Comparison of ENCODE assay signal across 28 cellular contexts in the genomic region with DNA sequence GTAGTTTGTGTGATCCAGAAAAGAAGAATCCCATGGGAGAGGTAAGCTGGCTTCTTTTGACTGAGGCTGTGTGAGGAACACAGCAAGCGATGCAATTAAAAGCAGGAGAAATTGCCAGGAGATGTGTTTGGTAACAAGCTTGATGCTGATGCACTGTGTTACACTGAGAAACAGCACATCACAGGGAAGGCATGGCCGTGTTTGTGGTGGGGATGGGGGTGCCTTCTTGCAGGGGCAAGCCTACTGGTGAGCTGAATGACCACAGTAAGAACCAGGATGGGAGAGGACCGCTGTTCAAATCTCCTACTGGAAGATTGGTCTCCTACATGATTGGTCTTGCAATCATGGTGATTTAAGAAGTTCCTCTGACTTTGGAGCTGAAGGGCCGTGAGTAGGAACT.
"Had no signal": no experiment of that assay in that cellular context is flagged by ENCODE, and none has a peak within 500 bp of the region (broad histone marks: within the 10 kb centered on the region; RNA-seq: fewer than 3 reads in every experiment).

No MANE protein-coding gene starts in this region.

- H3K36me3 Mint-ChIP-seq: activated naive CD4-positive, alpha-beta T cell treated with anti-CD3 and anti-CD28 coated beads, Interleukin-2, amount 50 U/mL, for 24 hours; activated naive CD8-positive, alpha-beta T cell treated with anti-CD3 and anti-CD28 coated beads for 36 hours had no signal

- H3K27ac Mint-ChIP-seq: activated CD4-positive, alpha-beta memory T cell treated with anti-CD3 and anti-CD28 coated beads, Interleukin-2, amount 10 ng/mL, durations not matched to agents 7 days and 5 days; activated CD4-positive, alpha-beta T cell treated with anti-CD3 and anti-CD28 coated beads for 36 hours; activated CD4-positive, alpha-beta T cell treated with anti-CD3 and anti-CD28 coated beads, Interleukin-2, amount 10 ng/mL, durations not matched to agents 7 days and 5 days; activated naive CD4-positive, alpha-beta T cell treated with anti-CD3 and anti-CD28 coated beads for 36 hours; activated naive CD4-positive, alpha-beta T cell treated with anti-CD3 and anti-CD28 coated beads, Interleukin-2, amount 50 U/mL, for 24 hours; activated naive CD8-positive, alpha-beta T cell treated with anti-CD3 and anti-CD28 coated beads for 36 hours; activated naive CD8-positive, alpha-beta T cell treated with anti-CD3 and anti-CD28 coated beads, Interleukin-2, amount 50 U/mL, for 24 hours; activated T-helper 1 cell treated with anti-CD3 and anti-CD28 coated beads, Interleukin-12 subunit alpha, Interleukin-12 subunit beta, Interleukin-2, Interleukin-4 antibody, amounts not matched to agents 30 ng/mL and 10 ng/mL and 1 ng/mL, durations not matched to agents 14 hours and 24 hours and 36 hours; dendritic cell treated with granulocyte-macrophage colony-stimulating factor and Interleukin-4, amounts not matched to agents 40 ng/mL and 50 ng/mL, for 4 days; T-helper 17 cell; T-helper 2 cell treated with Interferon-gamma antibody and Interleukin-4, amounts not matched to agents 5 μg/mL and 100 μg/mL, for 36 hours had no signal

- DNase-seq: activated CD4-positive, alpha-beta memory T cell treated with anti-CD3 and anti-CD28 coated beads, Interleukin-2, amount 10 ng/mL, durations not matched to agents 7 days and 5 days; activated CD4-positive, alpha-beta T cell treated with anti-CD3 and anti-CD28 coated beads for 36 hours; activated CD4-positive, alpha-beta T cell treated with anti-CD3 and anti-CD28 coated beads, Interleukin-2, amount 10 ng/mL, durations not matched to agents 7 days and 5 days; activated CD4-positive, alpha-beta T cell treated with anti-CD3 and anti-CD28 coated beads, Interleukin-2, amount 50 U/mL, for 4 hours; activated CD4-positive, CD25-positive, alpha-beta regulatory T cell; activated CD4-positive, CD25-positive, alpha-beta regulatory T cell treated with anti-CD3 and anti-CD28 coated beads, Interleukin-2, amount 50 U/mL, for 72 hours; activated naive CD4-positive, alpha-beta T cell treated with anti-CD3 and anti-CD28 coated beads for 36 hours; activated naive CD8-positive, alpha-beta T cell treated with anti-CD3 and anti-CD28 coated beads for 36 hours; activated naive CD8-positive, alpha-beta T cell treated with anti-CD3 and anti-CD28 coated beads, Interleukin-2, amount 50 U/mL, for 24 hours; activated T-cell treated with anti-CD3 and anti-CD28 coated beads, Interleukin-2, amount 50 U/mL, for 1 hour; activated T-cell treated with anti-CD3 and anti-CD28 coated beads, Interleukin-2, amount 50 U/mL, for 48 hours; amygdala; aorta; caudate nucleus; colonic mucosa; dorsolateral prefrontal cortex; effector memory CD4-positive, alpha-beta T cell; erythroblast; foreskin keratinocyte; gastrocnemius medialis; glutamatergic neuron; T-helper 1 cell; T-helper 17 cell had no signal

- ATAC-seq: activated CD4-positive, alpha-beta T cell treated with anti-CD3 and anti-CD28 coated beads for 36 hours; activated naive CD8-positive, alpha-beta T cell treated with anti-CD3 and anti-CD28 coated beads, Interleukin-2, amount 50 U/mL, for 24 hours; body of pancreas; foreskin keratinocyte; gastrocnemius medialis; T-helper 17 cell had no signal

- H3K4me3 Mint-ChIP-seq: activated CD4-positive, alpha-beta memory T cell treated with anti-CD3 and anti-CD28 coated beads, Interleukin-2, amount 10 ng/mL, durations not matched to agents 7 days and 5 days; activated CD4-positive, alpha-beta T cell treated with anti-CD3 and anti-CD28 coated beads for 36 hours; activated CD4-positive, alpha-beta T cell treated with anti-CD3 and anti-CD28 coated beads, Interleukin-2, amount 10 ng/mL, durations not matched to agents 7 days and 5 days; activated naive CD4-positive, alpha-beta T cell treated with anti-CD3 and anti-CD28 coated beads for 36 hours; activated naive CD4-positive, alpha-beta T cell treated with anti-CD3 and anti-CD28 coated beads, Interleukin-2, amount 50 U/mL, for 24 hours; activated naive CD8-positive, alpha-beta T cell treated with anti-CD3 and anti-CD28 coated beads for 36 hours; activated naive CD8-positive, alpha-beta T cell treated with anti-CD3 and anti-CD28 coated beads, Interleukin-2, amount 50 U/mL, for 24 hours; activated T-helper 1 cell treated with anti-CD3 and anti-CD28 coated beads, Interleukin-12 subunit alpha, Interleukin-12 subunit beta, Interleukin-2, Interleukin-4 antibody, amounts not matched to agents 30 ng/mL and 10 ng/mL and 1 ng/mL, durations not matched to agents 14 hours and 24 hours and 36 hours; dendritic cell treated with granulocyte-macrophage colony-stimulating factor and Interleukin-4, amounts not matched to agents 40 ng/mL and 50 ng/mL, for 4 days; T-helper 17 cell; T-helper 2 cell treated with Interferon-gamma antibody and Interleukin-4, amounts not matched to agents 5 μg/mL and 100 μg/mL, for 36 hours had no signal

- H3K27me3 Mint-ChIP-seq: activated CD4-positive, alpha-beta memory T cell treated with anti-CD3 and anti-CD28 coated beads, Interleukin-2, amount 10 ng/mL, durations not matched to agents 7 days and 5 days; activated CD4-positive, alpha-beta T cell treated with anti-CD3 and anti-CD28 coated beads for 36 hours; activated CD4-positive, alpha-beta T cell treated with anti-CD3 and anti-CD28 coated beads, Interleukin-2, amount 10 ng/mL, durations not matched to agents 7 days and 5 days; activated naive CD4-positive, alpha-beta T cell treated with anti-CD3 and anti-CD28 coated beads, Interleukin-2, amount 50 U/mL, for 24 hours; activated naive CD8-positive, alpha-beta T cell treated with anti-CD3 and anti-CD28 coated beads for 36 hours; dendritic cell treated with granulocyte-macrophage colony-stimulating factor and Interleukin-4, amounts not matched to agents 40 ng/mL and 50 ng/mL, for 4 days; T-helper 17 cell had no signal

- H3K4me1 Mint-ChIP-seq: activated CD4-positive, alpha-beta memory T cell treated with anti-CD3 and anti-CD28 coated beads, Interleukin-2, amount 10 ng/mL, durations not matched to agents 7 days and 5 days; activated CD4-positive, alpha-beta T cell treated with anti-CD3 and anti-CD28 coated beads for 36 hours; activated CD4-positive, alpha-beta T cell treated with anti-CD3 and anti-CD28 coated beads, Interleukin-2, amount 10 ng/mL, durations not matched to agents 7 days and 5 days; activated naive CD4-positive, alpha-beta T cell treated with anti-CD3 and anti-CD28 coated beads, Interleukin-2, amount 50 U/mL, for 24 hours; activated naive CD8-positive, alpha-beta T cell treated with anti-CD3 and anti-CD28 coated beads for 36 hours; activated naive CD8-positive, alpha-beta T cell treated with anti-CD3 and anti-CD28 coated beads, Interleukin-2, amount 50 U/mL, for 24 hours; T-helper 17 cell had no signal

- H3K9me3 Mint-ChIP-seq: activated CD4-positive, alpha-beta T cell treated with anti-CD3 and anti-CD28 coated beads, Interleukin-2, amount 10 ng/mL, durations not matched to agents 7 days and 5 days; activated naive CD4-positive, alpha-beta T cell treated with anti-CD3 and anti-CD28 coated beads for 36 hours; activated naive CD8-positive, alpha-beta T cell treated with anti-CD3 and anti-CD28 coated beads for 36 hours; activated T-helper 1 cell treated with anti-CD3 and anti-CD28 coated beads, Interleukin-12 subunit alpha, Interleukin-12 subunit beta, Interleukin-2, Interleukin-4 antibody, amounts not matched to agents 30 ng/mL and 10 ng/mL and 1 ng/mL, durations not matched to agents 14 hours and 24 hours and 36 hours; dendritic cell treated with granulocyte-macrophage colony-stimulating factor and Interleukin-4, amounts not matched to agents 40 ng/mL and 50 ng/mL, for 4 days; T-helper 2 cell treated with Interferon-gamma antibody and Interleukin-4, amounts not matched to agents 5 μg/mL and 100 μg/mL, for 36 hours had no signal
